Comparison of ENCODE assay signal across 23 cellular contexts in the genomic region with DNA sequence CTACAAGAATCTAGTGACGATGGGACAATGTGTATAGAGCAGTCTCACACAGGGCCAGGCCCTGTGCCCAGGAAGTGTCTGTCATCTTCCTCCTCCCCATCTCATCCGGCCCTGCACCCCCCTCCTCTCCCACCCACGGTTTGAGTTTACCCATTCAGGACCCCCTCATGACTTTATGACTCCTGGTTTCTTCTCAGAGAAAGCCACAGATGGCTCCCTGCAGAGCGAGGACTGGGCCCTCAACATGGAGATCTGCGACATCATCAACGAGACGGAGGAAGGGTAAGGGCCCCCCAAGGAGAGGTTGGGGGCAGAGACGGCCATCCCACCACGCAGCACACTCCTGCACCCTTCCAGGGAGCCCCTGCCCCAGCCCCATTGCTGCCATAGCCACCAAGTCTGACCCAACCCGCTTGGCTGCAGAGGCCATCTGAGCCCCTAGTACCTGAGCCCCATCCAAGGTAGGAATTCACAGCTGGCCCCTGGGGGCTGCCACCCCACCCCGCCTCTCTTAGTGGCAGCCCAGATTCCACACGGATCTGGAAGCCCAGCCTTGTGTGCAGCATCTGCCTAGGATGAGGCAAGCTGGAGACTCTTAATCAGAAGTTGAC. TPM values are rescaled to one million over a fixed set of nuclear protein-coding genes. Genes with fewer than 3 reads are reported as not detected.
DNase-seq lines count a peak whose midpoint lies in the region; ATAC-seq, FAIRE-seq and TF ChIP-seq lines count a peak whose summit lies in the region.
"Had no signal": no experiment of that assay in that cellular context is flagged by ENCODE, and none has a peak within 500 bp of the region (broad histone marks: within the 10 kb centered on the region; RNA-seq: fewer than 3 reads in every experiment).

No MANE protein-coding gene starts in this region.

- TF ChIP-seq RAD21 in H1 (IDR thresholded peaks at IDR 0.05 in 1 of 2, conservative IDR thresholded peaks at IDR 0.05 in 1 of 2; ENCODE audit: low read depth in 2 of 2, low read length in 2 of 2) = no peak

- TF ChIP-seq EP300 in H1 (IDR thresholded peaks at IDR 0.05; ENCODE audit: borderline replicate concordance in 1 of 2, low read depth in 2 of 2, low read length in 2 of 2) = no peak

- intact Hi-C loops in right cardiac atrium (cut with DNase I) (no loop called here), posterior vena cava (cut with DNase I) (no loop called here)

- no peak overlapping the region for H3K4me2 ChIP-seq in H1 (ENCODE audit: insufficient read depth in 1 of 2, low read depth in 2 of 2, low read length in 2 of 2)
- H3K4me2 ChIP-seq: A549 had no signal

- no peak overlapping the region for H3K14ac ChIP-seq in H1 (ENCODE audit: insufficient read length)

- peaks cover 0 to 42% of the 10 kb centered on the region in 2 donors for H3K4me1 ChIP-seq in right atrium auricular region
- H3K4me1 ChIP-seq in right cardiac atrium (ENCODE audit: control insufficient read depth, insufficient read depth, low read length) = peaks cover 6% of the 10 kb centered on the region
- no peaks in the 10 kb centered on the region; a peak in 3 of 7 replicates for H3K4me1 ChIP-seq in H1 (replicated peaks in 1 of 4; ENCODE audit: control insufficient read depth in 3 of 4, insufficient read depth in 4 of 4, low read length in 3 of 4)

- H2BK12ac ChIP-seq in H1 (ENCODE audit: low read depth, low read length) = no peak overlapping the region

- no peak overlapping the region for H3K18ac ChIP-seq in H1 (ENCODE audit: extremely low read depth, low read length)

- no peak overlapping the region for H2BK20ac ChIP-seq in H1 (ENCODE audit: low read length)

- ATAC-seq in right cardiac atrium = no peak
- ATAC-seq: A549 had no signal

- no peak overlapping the region for H2BK15ac ChIP-seq in H1 (ENCODE audit: low read length)

- peaks cover 47% of the 10 kb centered on the region for H3K36me3 ChIP-seq in right atrium auricular region
- H3K36me3 ChIP-seq in H1 (ENCODE audit: control insufficient read depth in 2 of 4, insufficient read depth in 4 of 4, low read length in 3 of 4) = no peaks in the 10 kb centered on the region; a peak in 1 of 8 replicates
- no peaks in the 10 kb centered on the region for H3K36me3 ChIP-seq in MG63

- H3K4ac ChIP-seq in H1 (replicated peaks; ENCODE audit: insufficient read length, low read depth, low read length) = no peak overlapping the region

- peaks cover 3% of the 10 kb centered on the region for H3K79me1 ChIP-seq in H1 (ENCODE audit: low read depth, low read length)

- no peak for FAIRE-seq in H1 (lab: Jason Lieb, UNC)
- FAIRE-seq: A549, D721Med, RCC 7860 had no signal

- H2BK5ac ChIP-seq in H1 (ENCODE audit: low read depth, low read length) = no peak overlapping the region

- no peak for DNase-seq in right atrium auricular region (ENCODE audit: low spot score)
- DNase-seq in right cardiac atrium = no peak
- no peak for DNase-seq in H1 (ENCODE audit: low read depth in 1 of 2, low spot score in 2 of 2)
- DNase-seq in posterior vena cava (ENCODE audit: low spot score) = peak; percentile 64
- DNase-seq in superior temporal gyrus (ENCODE audit: extremely low spot score) = no peak
- no peak for DNase-seq in OCI-M2 (lab: John Stamatoyannopoulos, UW; ENCODE audit: unreplicated experiment)
- no peak for DNase-seq in MG63
- no peak for DNase-seq in stimulated activated CD4-positive, alpha-beta T cell treated with anti-CD3 and anti-CD28 coated beads, Interleukin-1b, Interleukin-23, amount 100 ng/mL, for 48 hours
- DNase-seq: EL; GF-D8; H7; KG1; NCI-H1694; NCI-H2081; NCI-H2171; NCI-H345; NCI-H774; NK-92 treated with Interleukin-12 subunit alpha and Interleukin-12 subunit beta, amount 100 ng/mL, for 24 hours; SHP77 treated with DMSO at 0.1 percent for 48 hours had no signal

- H4K20me1 ChIP-seq in H1 (replicated peaks in 1 of 2; ENCODE audit: control insufficient read depth in 1 of 2, insufficient read depth in 2 of 2, low read length in 2 of 2) = peaks cover 0 to 6% of the 10 kb centered on the region in 2 experiments

- no peak overlapping the region for H2AFZ ChIP-seq in H1 (ENCODE audit: low read length)

- H4K5ac ChIP-seq in H1 (ENCODE audit: insufficient read length, low read depth, low read length) = no peak overlapping the region

- H2AK5ac ChIP-seq in H1 (ENCODE audit: low read depth, low read length) = no peak overlapping the region

- no peak for TF ChIP-seq POLR2A in H1 (IDR thresholded peaks at IDR 0.05; ENCODE audit: control extremely low read depth in 1 of 2, low read depth in 2 of 2, low read length in 2 of 2)

- CTCF ChIA-PET in H1 (lab: Charles Lee; ENCODE audit: partially characterized antibody) = no interaction called here

- H3K27ac ChIP-seq in right atrium auricular region (peak overlapping the region; percentile 89 to 95), right cardiac atrium (ENCODE audit: low read length) (no peak overlapping the region), H1 (ENCODE audit: low read depth, low read length) (no peak overlapping the region)
- H3K27ac ChIP-seq: A549, SK-N-MC had no signal

- H3K23me2 ChIP-seq in H1 (ENCODE audit: low read depth, low read length) = no peaks in the 10 kb centered on the region

- H3K79me2 ChIP-seq in H1 (ENCODE audit: control insufficient read depth in 1 of 2, insufficient read depth in 2 of 2, low read length in 2 of 2) = no peaks in the 10 kb centered on the region

- no peak overlapping the region for H3K4me3 ChIP-seq in right atrium auricular region
- H3K4me3 ChIP-seq in right cardiac atrium (ENCODE audit: low read length) = no peak overlapping the region
- H3K4me3 ChIP-seq in H1 (ENCODE audit: extremely low read depth in 1 of 4, insufficient read depth in 2 of 4, low read depth in 3 of 4, low read length in 4 of 4) = no peak overlapping the region
- no peak overlapping the region for H3K4me3 ChIP-seq in MG63
- H3K4me3 ChIP-seq: A549, SK-N-MC had no signal

- H3K23ac ChIP-seq in H1 (ENCODE audit: insufficient read length) = no peak overlapping the region

- H4K91ac ChIP-seq in H1 (replicated peaks; ENCODE audit: insufficient read length, low read length) = no peak overlapping the region

- H4K8ac ChIP-seq in H1 (ENCODE audit: extremely low read depth, insufficient read depth, low read length) = peak overlapping the region; percentile 31; the same call in 1 of the 2 replicates

- 83% methylated on average over 12 of the region's 12 CpGs for WGBS in right cardiac atrium
- 91% methylated on average over 12 of the region's 12 CpGs; no CpG with 5 or more reads in 1 of the 2 experiments for WGBS in H1 (ENCODE audit: extremely low coverage in 1 of 2, insufficient coverage in 1 of 2, insufficient read length in 1 of 2, insufficient replicate concordance in 2 of 2, low coverage in 1 of 2, low lambda C conversion rate in 2 of 2, missing lambda C conversion rate in 1 of 2), 2 experiments

- no peaks in the 10 kb centered on the region for H3K27me3 ChIP-seq in right atrium auricular region
- H3K27me3 ChIP-seq in right cardiac atrium (ENCODE audit: control insufficient read depth, insufficient read depth) = no peaks in the 10 kb centered on the region
- H3K27me3 ChIP-seq in H1 (replicated peaks in 1 of 4; ENCODE audit: control insufficient read depth in 3 of 4, extremely low read depth in 1 of 4, insufficient read depth in 3 of 4, low read length in 3 of 4) = no peaks in the 10 kb centered on the region
- no peaks in the 10 kb centered on the region for H3K27me3 ChIP-seq in MG63

- no peak for TF ChIP-seq CTCF in right atrium auricular region (IDR thresholded peaks at IDR 0.05)
- no peak for TF ChIP-seq CTCF in H1 (IDR thresholded peaks at IDR 0.05; ENCODE audit: control extremely low read depth in 1 of 3, insufficient read depth in 1 of 3, low read depth in 1 of 3, low read length in 3 of 3)

- POLR2A ChIA-PET in H1 (lab: Charles Lee; ENCODE audit: partially characterized antibody) = interaction anchor here (1.6 kb wide), 1 partner anchor 12 kb away, joined by 4 read pairs; no protein-coding TSS in a partner anchor

- no peak overlapping the region for H2BK120ac ChIP-seq in H1 (replicated peaks; ENCODE audit: low read depth, low read length)

- H3K9me3 ChIP-seq in right atrium auricular region (no peaks in the 10 kb centered on the region), right cardiac atrium (ENCODE audit: control insufficient read depth, low read length) (no peaks in the 10 kb centered on the region), H1 (ENCODE audit: insufficient read depth in 2 of 2, low read depth in 1 of 2, low read length in 1 of 2) (no peaks in the 10 kb centered on the region), MG63 (no peaks in the 10 kb centered on the region)
- H3K9me3 ChIP-seq: A549 had no signal

- H3K56ac ChIP-seq in H1 (replicated peaks; ENCODE audit: insufficient read length, low read depth, low read length) = no peak overlapping the region

- no peak overlapping the region for H3K9ac ChIP-seq in H1 (replicated peaks in 1 of 4; ENCODE audit: extremely low read depth in 1 of 4, low read depth in 3 of 4, low read length in 3 of 4)

TF ChIP-seq in H1, 55 proteins besides CTCF, POLR2A, EP300 and RAD21 (continues in another document):
- no peak for TF ChIP-seq CTBP2 (IDR thresholded peaks at IDR 0.05; ENCODE audit: borderline replicate concordance, insufficient read depth, insufficient read length, low read length)
- TF ChIP-seq SAP30 (IDR thresholded peaks at IDR 0.05; ENCODE audit: insufficient read depth, insufficient replicate concordance, low read length) = no peak
- TF ChIP-seq RBBP5 (IDR thresholded peaks at IDR 0.05; ENCODE audit: borderline replicate concordance, low read depth, low read length) = no peak
- TF ChIP-seq CBX8 (IDR thresholded peaks at IDR 0.05; ENCODE audit: borderline replicate concordance, low read depth, low read length) = no peak
- no peak for TF ChIP-seq KDM5A (IDR thresholded peaks at IDR 0.05; ENCODE audit: low read length)
- TF ChIP-seq ASH2L (IDR thresholded peaks at IDR 0.05; ENCODE audit: low read length) = no peak
- TF ChIP-seq SP1 (IDR thresholded peaks at IDR 0.05; ENCODE audit: low read depth, low read length) = no peak
- no peak for TF ChIP-seq NRF1 (IDR thresholded peaks at IDR 0.05; ENCODE audit: low read depth, low read length)

RNA-seq across cellular contexts. Expression of gene TOM1, which starts 18.1 kb away (rescaled TPM):
- total RNA-seq in right atrium auricular region (100 to 1,000 TPM; 108 TPM), right cardiac atrium (10 to 100 TPM; 54.0 to 75.9 (median 63.6) TPM), posterior vena cava (10 to 100 TPM; 32.1 to 34.0 TPM)
- polyA plus RNA-seq in right cardiac atrium (55.9 TPM), H1 (2011; rRNA removed) (39.2 and 40.8 TPM in 2 replicates)
- total RNA-seq in H1 (2021; fragmentation: NEBNext Ultra II Directional; extraction: Animal tissue kit (Norgen Biotek cat#: 25700)) = 22.2 and 25.1 TPM in 2 replicates
- polyA plus RNA-seq in H1 (2011; cell fraction: cytosol; rRNA removed) = 42.4 TPM
- 55.0 TPM for polyA plus RNA-seq in H1 (2011; cell fraction: nucleus; rRNA removed)
- 18.4 to 26.3 TPM (median 24.0 TPM) in 4 replicates for polyA plus RNA-seq in H1 (2012, experiment 1 of 2)
- 17.2 TPM for polyA plus RNA-seq in H1 (2012, experiment 2 of 2)
- polyA plus RNA-seq in H1 (2013, experiment 1 of 2) = 10.1 TPM
- 9.8 TPM for polyA plus RNA-seq in H1 (2013, experiment 2 of 2)
- 66.8 and 85.4 TPM in 2 replicates for polyA minus RNA-seq in H1 (2011; rRNA and poly(A)+ RNA removed)
- polyA minus RNA-seq in H1 (2011; cell fraction: cytosol; rRNA and poly(A)+ RNA removed) = 23.8 TPM
- 28.3 TPM for polyA minus RNA-seq in H1 (2011; cell fraction: nucleus; rRNA and poly(A)+ RNA removed)
- 18.1 and 19.2 TPM in 2 replicates for total RNA-seq in MG63 (2014; rRNA removed; shearing (Covaris generic); ENCODE audit: low replicate concordance)

Comparison
In these comparisons a context has a peak if more than half of its experiments do, and no peak if none do; other contexts are left out.
1. H3K27ac ChIP-seq: peak in right atrium auricular region (2 of 2); none in right cardiac atrium (single experiment) and H1 (single experiment).